In genomic region chr6:33390767-33391277, GRCh38 we compare ENCODE assay signal across 8 cellular contexts. TPM values are rescaled to one million over a fixed set of nuclear protein-coding genes. Genes with fewer than 3 reads are reported as not detected.
DNase-seq lines count a peak whose midpoint lies in the region; ATAC-seq and TF ChIP-seq lines count a peak whose summit lies in the region.

No MANE protein-coding gene starts in this region.

- WGBS in aorta, 2 donors, result 74 to 81% methylated on average over 9 of the region's 9 CpGs

- peaks cover 29% of the 10 kb centered on the region for H3K4me1 Mint-ChIP-seq in Caco-2 (ENCODE audit: low read depth, unreplicated experiment)

- intact Hi-C loops in Caco-2 (cut with micrococcal nuclease; ENCODE audit: unreplicated experiment), result loop anchor here (1.0 to 5.0 kb wide), 5 partner anchors 19 to 1449 kb away; partner anchors contain the start of genes CUTA, RXRB and SLC39A7
- intact Hi-C loops in aorta (cut with DNase I), result loop anchor here (1.0 to 2.0 kb wide), 3 partner anchors 19 to 36 kb away; no protein-coding TSS in a partner anchor

- no peak for TF ChIP-seq CTCF in Caco-2 (IDR thresholded peaks at IDR 0.05; ENCODE audit: insufficient read depth in 1 of 2, low read depth in 1 of 2, low read length in 1 of 2, severe bottlenecking in 1 of 2, unreplicated experiment in 1 of 2)
- no peak for TF ChIP-seq CTCF in NB4 (IDR thresholded peaks at IDR 0.05; ENCODE audit: low read depth, low read length)
- no peak for TF ChIP-seq CTCF in neutrophil (IDR thresholded peaks at IDR 0.05)

- peak overlapping the region; percentile 23 for H3K4me3 ChIP-seq in Caco-2 (ENCODE audit: low read depth, low read length)
- peak overlapping the region; percentile 21 for H3K4me3 ChIP-seq in NB4 (ENCODE audit: low read depth, low read length)
- no peak overlapping the region for H3K4me3 ChIP-seq in effector memory CD4-positive, alpha-beta T cell (ENCODE audit: insufficient read depth, low read depth, low read length, poor library complexity, severe bottlenecking)
- H3K4me3 ChIP-seq in neutrophil (ENCODE audit: low read depth in 1 of 2, low read length in 1 of 2), result peak overlapping the region; percentile 73 to 80
- H3K4me3 ChIP-seq in aorta (ENCODE audit: low read length in 2 of 2), result no peak overlapping the region

- BruUV-seq in Caco-2 (replicated peaks; lab: Mats Ljungman, UMichigan), result TSS peak; percentile 78

- H3K9me3 Mint-ChIP-seq in Caco-2 (ENCODE audit: unreplicated experiment), result no peaks in the 10 kb centered on the region

- H3K27ac ChIP-seq in effector memory CD4-positive, alpha-beta T cell (ENCODE audit: insufficient read depth, low read length, poor library complexity, severe bottlenecking), result peak overlapping the region; percentile 71
- H3K27ac ChIP-seq in neutrophil (peak overlapping the region; percentile 87), aorta (ENCODE audit: low read depth in 1 of 2, low read length in 2 of 2) (peak overlapping the region in 1 of 2 donors; percentile 79)

- POLR2A ChIA-PET in Caco-2 (lab: Charles Lee), result interaction anchor here (0.5 to 0.8 kb wide), 2 partner anchors 35 to 145 kb away, joined by 3 to 4 read pairs; no protein-coding TSS in a partner anchor

- H3K9me3 ChIP-seq in Caco-2 (no peaks in the 10 kb centered on the region), neutrophil (no peaks in the 10 kb centered on the region), aorta (ENCODE audit: control insufficient read depth, low read length) (no peaks in the 10 kb centered on the region)
- no peaks in the 10 kb centered on the region for H3K9me3 ChIP-seq in effector memory CD4-positive, alpha-beta T cell (ENCODE audit: control insufficient read depth, low read length)

- H3K4me1 ChIP-seq in Caco-2 (peaks cover 12% of the 10 kb centered on the region), neutrophil (ENCODE audit: control insufficient read depth in 1 of 2, insufficient read depth in 1 of 2, low read depth in 1 of 2, low read length in 1 of 2) (peaks cover 28 to 30% of the 10 kb centered on the region in 2 experiments), aorta (ENCODE audit: control insufficient read depth in 1 of 2, insufficient read depth in 2 of 2, low read length in 2 of 2) (no peaks in the 10 kb centered on the region)
- peaks cover 13% of the 10 kb centered on the region for H3K4me1 ChIP-seq in effector memory CD4-positive, alpha-beta T cell (ENCODE audit: control insufficient read depth, insufficient read depth, low read length, poor library complexity, severe bottlenecking)

- H3K27me3 Mint-ChIP-seq in Caco-2 (ENCODE audit: insufficient read depth, unreplicated experiment), result no peaks in the 10 kb centered on the region

- ATAC-seq in aorta (ENCODE audit: low FRiP score), result no peak
- ATAC-seq in HG03460 (IDR thresholded peaks at IDR 0.05; ENCODE audit: unreplicated experiment), result no peak

- H3K27ac Mint-ChIP-seq in Caco-2 (ENCODE audit: unreplicated experiment), result peak overlapping the region; percentile 81

- DNase-seq in Caco-2 (no peak), NB4 (ENCODE audit: low read depth) (no peak), aorta (no peak), NCI-H1092 treated with DMSO at 0.1 percent for 48 hours (lab: John Stamatoyannopoulos, UW) (no peak), EL (no peak)
- DNase-seq in effector memory CD4-positive, alpha-beta T cell, result no peak

- H3K36me3 ChIP-seq in Caco-2 (ENCODE audit: control insufficient read depth, insufficient read depth, low read length), result no peaks in the 10 kb centered on the region
- H3K36me3 ChIP-seq in effector memory CD4-positive, alpha-beta T cell (ENCODE audit: control insufficient read depth, insufficient read depth, low read length), result no peaks in the 10 kb centered on the region
- H3K36me3 ChIP-seq in neutrophil, result no peaks in the 10 kb centered on the region
- H3K36me3 ChIP-seq in aorta (ENCODE audit: control insufficient read depth in 1 of 2, insufficient read depth in 2 of 2, low read length in 1 of 2), result no peaks in the 10 kb centered on the region

- peaks cover 30% of the 10 kb centered on the region for H3K36me3 Mint-ChIP-seq in Caco-2 (ENCODE audit: insufficient read depth, unreplicated experiment)

- peak overlapping the region; percentile 85 for H3K4me3 Mint-ChIP-seq in Caco-2 (ENCODE audit: unreplicated experiment)

- TF ChIP-seq POLR2A in NB4 (IDR thresholded peaks at IDR 0.05; ENCODE audit: extremely low read depth, insufficient read length), result peak; percentile 44

- CTCF ChIA-PET in Caco-2 (lab: Charles Lee), result interaction anchor here (0.6 to 1.4 kb wide), 5 partner anchors 19 to 73 kb away, joined by 3 to 9 read pairs (median 6); partner anchors contain the start of genes PHF1 and ZBTB22

- H3K27me3 ChIP-seq in Caco-2 (replicated peaks; ENCODE audit: control insufficient read depth, insufficient read depth, low read length) (no peaks in the 10 kb centered on the region), neutrophil (no peaks in the 10 kb centered on the region), aorta (ENCODE audit: control insufficient read depth in 1 of 2, insufficient read depth in 2 of 2, low read length in 1 of 2) (no peaks in the 10 kb centered on the region)
- no peaks in the 10 kb centered on the region for H3K27me3 ChIP-seq in effector memory CD4-positive, alpha-beta T cell (replicated peaks; ENCODE audit: control insufficient read depth, insufficient read depth, low read length, poor library complexity, severe bottlenecking)

RNA-seq across cellular contexts. Expression of gene KIFC1, which starts 0.8 kb away (rescaled TPM):
- 65.3 and 65.4 TPM in 2 replicates for total RNA-seq in Caco-2 (2022)
- total RNA-seq in aorta, result 1 to 10 TPM; 1.3 to 2.0 TPM
- polyA plus RNA-seq in aorta, result 1 to 10 TPM in 1 of 2 donors, not detected in 1; 1.5 TPM

RNA-seq across cellular contexts. Expression of gene PHF1, which starts 20.0 kb away (rescaled TPM):
- total RNA-seq in Caco-2 (2022), result 23.6 and 26.4 TPM in 2 replicates
- 10 to 100 TPM; 86.4 to 92.8 TPM for total RNA-seq in aorta
- 100 to 1,000 TPM in 1 of 2 donors, 10 to 100 TPM in 1; 49.8 to 218 TPM for polyA plus RNA-seq in aorta

RNA-seq across cellular contexts. Expression of gene CUTA, which starts 27.1 kb away (rescaled TPM):
- total RNA-seq in Caco-2 (2022), result 166 and 177 TPM in 2 replicates
- 100 to 1,000 TPM in 1 of 2 donors, 10 to 100 TPM in 1; 89.9 to 111 TPM for total RNA-seq in aorta
- polyA plus RNA-seq in aorta, result 100 to 1,000 TPM; 120 to 191 TPM

RNA-seq across cellular contexts. Expression of gene SYNGAP1, which starts 29.0 kb away (rescaled TPM):
- total RNA-seq in Caco-2 (2022) (17.1 and 18.3 TPM in 2 replicates), aorta (10 to 100 TPM; 31.7 to 39.4 TPM)
- polyA plus RNA-seq in aorta, result 10 to 100 TPM in 1 of 2 donors, 1 to 10 TPM in 1; 4.4 to 16.4 TPM

Comparison
In these comparisons a context has a peak if more than half of its experiments do, and no peak if none do; other contexts are left out.
1. H3K4me3 ChIP-seq: peak in Caco-2 (single experiment), NB4 (single experiment) and neutrophil (2 of 2); none in effector memory CD4-positive, alpha-beta T cell (single experiment) and aorta (0 of 2).
2. RNA of gene KIFC1, which starts 0.8 kb away (total RNA-seq): 65.3 to 65.4 TPM in Caco-2; 1.3 to 2.0 TPM in aorta; every median in the first group is over 10 times any median in the second.